ENCODE assay signal across 8 cellular contexts in the genomic region with DNA sequence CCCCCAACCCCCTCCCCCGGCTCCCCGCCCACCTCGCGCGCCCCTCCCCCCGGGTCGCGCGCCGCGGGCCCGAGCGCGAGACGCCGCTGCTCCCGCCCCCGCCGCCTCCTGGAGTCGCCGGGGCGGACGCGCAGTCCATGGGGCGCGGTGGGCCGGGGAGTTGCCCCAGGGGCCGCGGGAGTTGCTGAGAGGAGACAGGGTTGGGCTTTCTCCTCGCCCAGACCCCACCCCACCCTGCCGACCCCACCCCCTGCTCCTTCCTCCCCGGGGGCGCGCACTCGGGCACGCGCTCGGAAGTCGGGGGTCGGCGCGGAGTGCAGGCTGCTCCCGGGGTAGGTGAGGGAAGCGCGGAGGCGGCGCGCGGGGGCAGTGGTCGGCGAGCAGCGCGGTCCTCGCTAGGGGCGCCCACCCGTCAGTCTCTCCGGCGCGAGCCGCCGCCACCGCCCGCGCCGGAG. TPM values are rescaled to one million over a fixed set of nuclear protein-coding genes. Genes with fewer than 3 reads are reported as not detected.
A peak's percentile ranks its signal among the peaks of the same experiment; 100 is the strongest.
DNase-seq lines count a peak whose midpoint lies in the region; ATAC-seq and TF ChIP-seq lines count a peak whose summit lies in the region.

Gene LAMC1 (plus strand): TSS at position 275 of the 455 bp plus-strand sequence. CDS start 297 bp downstream, outside the sequence.

- no peaks in the 10 kb centered on the region for H3K9me3 Mint-ChIP-seq in activated T-cell treated with anti-CD3 and anti-CD28 coated beads, Interleukin-2, amount 50 U/mL, for 72 hours
- peaks cover 0 to 27% (median 7%) of the 10 kb centered on the region in 11 donors for H3K9me3 Mint-ChIP-seq in naive thymus-derived CD4-positive, alpha-beta T cell

- H3K4me3 ChIP-seq in fibroblast of the aortic adventitia (ENCODE audit: low read depth, low read length) (peak within 1 kb of the TSS; percentile 94), vagina (peak within 1 kb of the TSS; percentile 83 to 98)
- H3K4me3 ChIP-seq in naive thymus-derived CD4-positive, alpha-beta T cell (ENCODE audit: low read length), result peak within 1 kb of the TSS; percentile 22

- peak; percentile 30 for DNase-seq in CD1c-positive myeloid dendritic cell (ENCODE audit: extremely low spot score)
- DNase-seq in NCI-H226, result peak; percentile 95
- DNase-seq in activated T-cell treated with anti-CD3 and anti-CD28 coated beads, Interleukin-2, amount 50 U/mL, for 72 hours, result peak; percentile 21 to 24
- DNase-seq in fibroblast of the aortic adventitia (ENCODE audit: low read depth), result peak; percentile 80
- DNase-seq in naive thymus-derived CD4-positive, alpha-beta T cell, result peak in 2 of 9 donors; percentile 9 to 29
- no peak for DNase-seq in vagina (ENCODE audit: extremely low spot score in 2 of 2)

- ATAC-seq in GM18870 (IDR thresholded peaks at IDR 0.05; ENCODE audit: unreplicated experiment) (peak; percentile 10), HG03064 (IDR thresholded peaks at IDR 0.05; ENCODE audit: low read depth, unreplicated experiment) (peak; percentile 24)
- ATAC-seq in activated T-cell treated with anti-CD3 and anti-CD28 coated beads, Interleukin-2, amount 50 U/mL, for 72 hours (replicated peaks in 1 of 2), result peak; percentile 29 to 55
- peak; percentile 32 for ATAC-seq in naive thymus-derived CD4-positive, alpha-beta T cell

- intact Hi-C loops in naive thymus-derived CD4-positive, alpha-beta T cell (cut with micrococcal nuclease), result no loop called here
- intact Hi-C loops in vagina (cut with DNase I), result loop anchor here (2.0 to 10.0 kb wide), 3 partner anchors 52 to 222 kb away; no protein-coding TSS in a partner anchor

- CTCF ChIA-PET in naive thymus-derived CD4-positive, alpha-beta T cell (lab: Charles Lee), result no interaction called here

- peaks cover 22% of the 10 kb centered on the region for H3K4me1 Mint-ChIP-seq in activated T-cell treated with anti-CD3 and anti-CD28 coated beads, Interleukin-2, amount 50 U/mL, for 72 hours (ENCODE audit: low read depth)
- H3K4me1 Mint-ChIP-seq in naive thymus-derived CD4-positive, alpha-beta T cell, result peaks cover 12 to 21% (median 18%) of the 10 kb centered on the region in 7 donors

- peak within 1 kb of the TSS; percentile 83 to 84 for H3K4me3 Mint-ChIP-seq in activated T-cell treated with anti-CD3 and anti-CD28 coated beads, Interleukin-2, amount 50 U/mL, for 72 hours
- H3K4me3 Mint-ChIP-seq in naive thymus-derived CD4-positive, alpha-beta T cell, result peak within 1 kb of the TSS; percentile 67 to 89 (median 82)

- H3K9me3 ChIP-seq in naive thymus-derived CD4-positive, alpha-beta T cell (ENCODE audit: control insufficient read depth in 2 of 3, low read length in 3 of 3), result no peaks in the 10 kb centered on the region
- no peaks in the 10 kb centered on the region for H3K9me3 ChIP-seq in vagina

- TF ChIP-seq CTCF in fibroblast of the aortic adventitia (IDR thresholded peaks at IDR 0.05; ENCODE audit: insufficient read depth, low read length) (peak; percentile 4), vagina (IDR thresholded peaks at IDR 0.05) (no peak)

- peaks cover 3 to 4% of the 10 kb centered on the region in 2 donors for H3K36me3 Mint-ChIP-seq in activated T-cell treated with anti-CD3 and anti-CD28 coated beads, Interleukin-2, amount 50 U/mL, for 72 hours (ENCODE audit: insufficient read depth in 2 of 2)
- peaks cover 0 to 8% (median 0%) of the 10 kb centered on the region in 5 donors for H3K36me3 Mint-ChIP-seq in naive thymus-derived CD4-positive, alpha-beta T cell

- no peaks in the 10 kb centered on the region for H3K36me3 ChIP-seq in naive thymus-derived CD4-positive, alpha-beta T cell (ENCODE audit: control insufficient read depth in 2 of 3, insufficient read depth in 3 of 3, low read length in 3 of 3)
- H3K36me3 ChIP-seq in vagina, result no peaks in the 10 kb centered on the region

- peak within 1 kb of the TSS; percentile 11 for H3K27ac Mint-ChIP-seq in activated T-cell treated with anti-CD3 and anti-CD28 coated beads, Interleukin-2, amount 50 U/mL, for 72 hours
- peak within 1 kb of the TSS in 2 of 9 donors; percentile 5 to 13 for H3K27ac Mint-ChIP-seq in naive thymus-derived CD4-positive, alpha-beta T cell

- no peak for TF ChIP-seq POLR2A in vagina (IDR thresholded peaks at IDR 0.05)

- H3K27me3 ChIP-seq in naive thymus-derived CD4-positive, alpha-beta T cell (ENCODE audit: control insufficient read depth in 2 of 2, insufficient read depth in 2 of 2, low read length in 2 of 2), result peaks cover 4 to 38% of the 10 kb centered on the region in 2 donors
- no peaks in the 10 kb centered on the region for H3K27me3 ChIP-seq in vagina

- H3K27me3 Mint-ChIP-seq in activated T-cell treated with anti-CD3 and anti-CD28 coated beads, Interleukin-2, amount 50 U/mL, for 72 hours (ENCODE audit: low read depth), result peaks cover 68% of the 10 kb centered on the region
- H3K27me3 Mint-ChIP-seq in naive thymus-derived CD4-positive, alpha-beta T cell, result peaks cover 70 to 80% (median 74%) of the 10 kb centered on the region in 5 donors

- no peak within 1 kb of the TSS for H3K27ac ChIP-seq in naive thymus-derived CD4-positive, alpha-beta T cell (ENCODE audit: low read depth, low read length)
- H3K27ac ChIP-seq in vagina, result peak within 1 kb of the TSS; percentile 100

- POLR2A ChIA-PET in naive thymus-derived CD4-positive, alpha-beta T cell (lab: Charles Lee), result no interaction called here

- peaks cover 6 to 18% of the 10 kb centered on the region in 2 donors for H3K4me1 ChIP-seq in naive thymus-derived CD4-positive, alpha-beta T cell (ENCODE audit: control insufficient read depth in 2 of 2, insufficient read depth in 2 of 2, low read length in 2 of 2)
- H3K4me1 ChIP-seq in vagina, result peaks cover 27% of the 10 kb centered on the region

RNA-seq across cellular contexts. Expression of gene LAMC1, which starts in this region (rescaled TPM):
- total RNA-seq in activated T-cell treated with anti-CD3 and anti-CD28 coated beads, Interleukin-2, amount 50 U/mL, for 72 hours, result under 1 TPM; 0.24 to 0.51 TPM
- total RNA-seq in fibroblast of the aortic adventitia (ENCODE audit: low replicate concordance) (564 and 789 TPM in 2 replicates), vagina (217 TPM)
- total RNA-seq in naive thymus-derived CD4-positive, alpha-beta T cell, result 1 to 10 TPM in 1 of 5 experiments, under 1 TPM in 4; 0.02 to 1.3 (median 0.24) TPM
- polyA plus RNA-seq in naive thymus-derived CD4-positive, alpha-beta T cell, result not detected

Comparison
In these comparisons a context has a peak if more than half of its experiments do, and no peak if none do; other contexts are left out.
1. RNA of gene LAMC1 (total RNA-seq): 564 to 789 TPM in fibroblast of the aortic adventitia and 217 TPM in vagina (single experiment); 0.24 to 0.51 TPM in activated T-cell treated with anti-CD3 and anti-CD28 coated beads, Interleukin-2, amount 50 U/mL, for 72 hours and 0.02 to 1.3 TPM in naive thymus-derived CD4-positive, alpha-beta T cell; every median in the first group is over 10 times any median in the second.
2. Peak in DNase-seq and ATAC-seq in activated T-cell treated with anti-CD3 and anti-CD28 coated beads, Interleukin-2, amount 50 U/mL, for 72 hours; RNA of the gene not detected or under 1 TPM.
3. DNase-seq: peak in CD1c-positive myeloid dendritic cell (single experiment), NCI-H226 (single experiment) and fibroblast of the aortic adventitia (single experiment); none in vagina (0 of 2).
4. H3K4me3 ChIP-seq: peak in every context shown above with its lines; median percentile 94 in fibroblast of the aortic adventitia; 90 in vagina; 22 in naive thymus-derived CD4-positive, alpha-beta T cell.
5. Peak in every context shown above with its lines, with median percentiles within 50 percentile points of each other: ATAC-seq.